ENCODE assay signal across 27 cellular contexts in genomic region chr3:33196538-33196937, GRCh38. TPM values are rescaled to one million over a fixed set of nuclear protein-coding genes. Genes with fewer than 3 reads are reported as not detected.
"Had no signal": no experiment of that assay in that cellular context is flagged by ENCODE, and none has a peak within 500 bp of the region (broad histone marks: within the 10 kb centered on the region; RNA-seq: fewer than 3 reads in every experiment).

No MANE protein-coding gene starts in this region.

- H3K4me3 ChIP-seq: gastroesophageal sphincter, heart left ventricle, lower lobe of right lung, mucosa of descending colon, right atrium auricular region, sigmoid colon, thoracic aorta, tibial nerve, upper lobe of left lung, uterus had no signal

- H3K36me3 Mint-ChIP-seq: mesothelial cell of epicardium; naive B cell; natural killer cell treated with Interleukin-12 subunit alpha and Interleukin-12 subunit beta and Interleukin-15 and Interleukin-18, amount 100 ng/mL, for 72 hours; stimulated activated naive B cell treated with anti-CD40 and anti-IgM and Interleukin-4, amounts not matched to agents 10 μg/mL and 1 μg/mL and 100 μg/mL, for 72 hours had no signal

- H3K4me1 Mint-ChIP-seq: endodermal cell; mesothelial cell of epicardium; naive B cell; stimulated activated naive B cell treated with anti-CD40 and anti-IgM and Interleukin-4, amounts not matched to agents 10 μg/mL and 1 μg/mL and 100 μg/mL, for 72 hours had no signal

- H3K9me3 Mint-ChIP-seq: dendritic cell treated with granulocyte-macrophage colony-stimulating factor and Interleukin-4, amounts not matched to agents 40 ng/mL and 50 ng/mL, for 4 days; endodermal cell; mesothelial cell of epicardium; natural killer cell treated with Interleukin-12 subunit alpha and Interleukin-12 subunit beta and Interleukin-15 and Interleukin-18, amount 100 ng/mL, for 72 hours; stimulated activated naive B cell treated with anti-CD40 and anti-IgM and Interleukin-4, amounts not matched to agents 10 μg/mL and 1 μg/mL and 100 μg/mL, for 72 hours; stimulated activated naive CD8-positive, alpha-beta T cell treated with anti-CD3 and anti-CD28 coated beads, Interleukin-15, Interleukin-2, amounts not matched to agents 100 ng/mL and 50 ng/mL, for 24 hours had no signal

- ATAC-seq: esophagus mucosa; gastroesophageal sphincter; heart left ventricle; left ventricle myocardium superior; lower lobe of right lung; mucosa of descending colon; stimulated activated naive B cell treated with anti-CD40 and anti-IgM and Interleukin-4, amounts not matched to agents 10 μg/mL and 1 μg/mL and 100 μg/mL, for 72 hours had no signal

- H3K27ac Mint-ChIP-seq: dendritic cell treated with granulocyte-macrophage colony-stimulating factor and Interleukin-4, amounts not matched to agents 40 ng/mL and 50 ng/mL, for 4 days; endodermal cell; mesothelial cell of epicardium; naive B cell; natural killer cell treated with Interleukin-12 subunit alpha and Interleukin-12 subunit beta and Interleukin-15 and Interleukin-18, amount 100 ng/mL, for 72 hours; progenitor cell of endocrine pancreas; stimulated activated naive B cell treated with anti-CD40 and anti-IgM and Interleukin-4, amounts not matched to agents 10 μg/mL and 1 μg/mL and 100 μg/mL, for 72 hours; stimulated activated naive CD8-positive, alpha-beta T cell treated with anti-CD3 and anti-CD28 coated beads, Interleukin-15, Interleukin-2, amounts not matched to agents 100 ng/mL and 50 ng/mL, for 24 hours had no signal

- H3K4me3 Mint-ChIP-seq: dendritic cell treated with granulocyte-macrophage colony-stimulating factor and Interleukin-4, amounts not matched to agents 40 ng/mL and 50 ng/mL, for 4 days; endodermal cell; mesothelial cell of epicardium; naive B cell; natural killer cell treated with Interleukin-12 subunit alpha and Interleukin-12 subunit beta and Interleukin-15 and Interleukin-18, amount 100 ng/mL, for 72 hours; neural crest cell; stimulated activated naive B cell treated with anti-CD40 and anti-IgM and Interleukin-4, amounts not matched to agents 10 μg/mL and 1 μg/mL and 100 μg/mL, for 72 hours; stimulated activated naive CD8-positive, alpha-beta T cell treated with anti-CD3 and anti-CD28 coated beads, Interleukin-15, Interleukin-2, amounts not matched to agents 100 ng/mL and 50 ng/mL, for 24 hours had no signal

- DNase-seq: cerebellar nuclear complex; effector CD8-positive, alpha-beta T cell; endodermal cell; foreskin fibroblast; heart left ventricle; hippocampal formation; left ventricle myocardium superior; lower lobe of right lung; mucosa of descending colon; naive B cell; sigmoid colon; stimulated activated naive B cell treated with anti-CD40 and anti-IgM and Interleukin-4, amounts not matched to agents 10 μg/mL and 1 μg/mL and 100 μg/mL, for 72 hours; upper lobe of left lung; uterus had no signal

- H3K27me3 Mint-ChIP-seq: dendritic cell treated with granulocyte-macrophage colony-stimulating factor and Interleukin-4, amounts not matched to agents 40 ng/mL and 50 ng/mL, for 4 days; naive B cell; progenitor cell of endocrine pancreas; stimulated activated naive B cell treated with anti-CD40 and anti-IgM and Interleukin-4, amounts not matched to agents 10 μg/mL and 1 μg/mL and 100 μg/mL, for 72 hours had no signal

- H3K27ac ChIP-seq: epithelial cell of prostate, gastroesophageal sphincter, heart left ventricle, lower lobe of right lung, parathyroid adenoma, right atrium auricular region, sigmoid colon, thoracic aorta, tibial nerve, upper lobe of left lung, uterus had no signal

RNA-seq across cellular contexts. Expression of gene SUSD5, which starts 22.1 kb away (rescaled TPM):
- total RNA-seq: natural killer cell treated with Interleukin-12 subunit alpha and Interleukin-12 subunit beta and Interleukin-15 and Interleukin-18, amount 100 ng/mL, for 72 hours had no signal
